ENCODE assay signal across 23 cellular contexts in genomic region chr20:45105317-45105716, GRCh38. TPM values are rescaled to one million over a fixed set of nuclear protein-coding genes. Genes with fewer than 3 reads are reported as not detected.
DNase-seq lines count a peak whose midpoint lies in the region; ATAC-seq and TF ChIP-seq lines count a peak whose summit lies in the region.
"Had no signal": no experiment of that assay in that cellular context is flagged by ENCODE, and none has a peak within 500 bp of the region (broad histone marks: within the 10 kb centered on the region; RNA-seq: fewer than 3 reads in every experiment).

No MANE protein-coding gene starts in this region.

- H3K27me3 ChIP-seq in SJSA1 (replicated peaks) = no peaks in the 10 kb centered on the region
- no peaks in the 10 kb centered on the region for H3K27me3 ChIP-seq in foreskin keratinocyte
- no peaks in the 10 kb centered on the region for H3K27me3 ChIP-seq in smooth muscle cell (ENCODE audit: low read depth)
- H3K27me3 ChIP-seq in neuronal stem cell (ENCODE audit: control insufficient read depth in 3 of 3, insufficient read depth in 3 of 3, low read depth in 1 of 3, low read length in 3 of 3) = peaks cover 0 to 34% (median 12%) of the 10 kb centered on the region in 3 experiments
- H3K27me3 ChIP-seq: BE2C had no signal

- H3K18ac ChIP-seq in neuronal stem cell (ENCODE audit: low read length) = no peak overlapping the region

- TF ChIP-seq CTCF in foreskin keratinocyte (conservative IDR thresholded peaks at IDR 0.05) = no peak
- TF ChIP-seq CTCF in smooth muscle cell (IDR thresholded peaks at IDR 0.05; ENCODE audit: borderline replicate concordance, insufficient read depth, poor library complexity, severe bottlenecking) = no peak

- H2BK15ac ChIP-seq in neuronal stem cell (ENCODE audit: low read length) = no peak overlapping the region

- H3F3A ChIP-seq in smooth muscle cell (ENCODE audit: low read depth) = no peaks in the 10 kb centered on the region

- H2BK120ac ChIP-seq in neuronal stem cell (ENCODE audit: low read depth, low read length) = no peak overlapping the region

- H3K4me1 ChIP-seq in SJSA1 (replicated peaks) = peaks cover 10% of the 10 kb centered on the region
- peaks cover 13% of the 10 kb centered on the region for H3K4me1 ChIP-seq in foreskin keratinocyte
- H3K4me1 ChIP-seq in smooth muscle cell (ENCODE audit: low read depth) = no peaks in the 10 kb centered on the region
- H3K4me1 ChIP-seq in neuronal stem cell (ENCODE audit: control insufficient read depth in 2 of 2, insufficient read depth in 1 of 2, low read depth in 1 of 2, low read length in 2 of 2) = no peaks in the 10 kb centered on the region
- H3K4me1 ChIP-seq: BE2C had no signal

- no peak overlapping the region for H3K4ac ChIP-seq in neuronal stem cell (ENCODE audit: low read length)

- H3K79me2 ChIP-seq in smooth muscle cell (ENCODE audit: low read depth) = no peaks in the 10 kb centered on the region

- no peak overlapping the region for H2BK12ac ChIP-seq in neuronal stem cell (ENCODE audit: low read length)

- TF ChIP-seq EP300 in Ishikawa (IDR thresholded peaks at IDR 0.05; ENCODE audit: borderline replicate concordance) = no peak

- H3K9me3 ChIP-seq in SJSA1 (replicated peaks) (no peaks in the 10 kb centered on the region), smooth muscle cell (replicated peaks; ENCODE audit: low read depth) (no peaks in the 10 kb centered on the region), neuronal stem cell (replicated peaks in 1 of 2; ENCODE audit: control insufficient read depth in 2 of 2, insufficient read depth in 1 of 2, low read depth in 1 of 2, low read length in 2 of 2) (no peaks in the 10 kb centered on the region)
- H3K9me3 ChIP-seq: BE2C, esophagus squamous epithelium, sigmoid colon, transverse colon had no signal

- H2AK5ac ChIP-seq in neuronal stem cell (ENCODE audit: low read depth, low read length) = no peak overlapping the region

- H2BK5ac ChIP-seq in neuronal stem cell (ENCODE audit: low read length) = no peak overlapping the region

- no peaks in the 10 kb centered on the region for H3K79me1 ChIP-seq in neuronal stem cell (ENCODE audit: low read depth, low read length)

- H2AFZ ChIP-seq in smooth muscle cell (ENCODE audit: low read depth) = no peak overlapping the region
- no peak overlapping the region for H2AFZ ChIP-seq in neuronal stem cell (ENCODE audit: low read length)

- no peak overlapping the region for H3K9ac ChIP-seq in smooth muscle cell (ENCODE audit: low read depth)
- H3K9ac ChIP-seq in neuronal stem cell (ENCODE audit: low read depth, low read length, poor library complexity) = no peak overlapping the region

- H3K36me3 ChIP-seq in SJSA1 = no peaks in the 10 kb centered on the region
- H3K36me3 ChIP-seq in smooth muscle cell (ENCODE audit: low read depth) = no peaks in the 10 kb centered on the region
- no peaks in the 10 kb centered on the region for H3K36me3 ChIP-seq in neuronal stem cell (replicated peaks in 1 of 2; ENCODE audit: control insufficient read depth in 2 of 2, insufficient read depth in 2 of 2, low read length in 2 of 2)
- H3K36me3 ChIP-seq: BE2C, esophagus squamous epithelium, sigmoid colon, transverse colon had no signal

- H4K20me1 ChIP-seq in smooth muscle cell (ENCODE audit: low read depth) = no peaks in the 10 kb centered on the region

- H3K27ac ChIP-seq in SJSA1 (peak overlapping the region; percentile 11; the same call in 1 of the 2 replicates), foreskin keratinocyte (peak overlapping the region; percentile 79), smooth muscle cell (ENCODE audit: low read depth) (peak overlapping the region; percentile 33), neuronal stem cell (replicated peaks; ENCODE audit: low read length) (no peak overlapping the region)
- H3K27ac ChIP-seq: esophagus squamous epithelium, sigmoid colon, transverse colon had no signal

- 100% methylated on average over 2 of the region's 2 CpGs for WGBS in smooth muscle cell (ENCODE audit: low lambda C conversion rate)
- no CpG with 5 or more reads among the region's 2 CpGs for WGBS in neuronal stem cell (ENCODE audit: extremely low coverage in 2 of 2, insufficient read length in 2 of 2, insufficient replicate concordance in 1 of 2), 2 donors

- H3K4me3 ChIP-seq in SJSA1 (no peak overlapping the region), smooth muscle cell (no peak overlapping the region), neuronal stem cell (ENCODE audit: low read length in 2 of 2) (no peak overlapping the region)
- H3K4me3 ChIP-seq: esophagus squamous epithelium, sigmoid colon, transverse colon had no signal

- no peak overlapping the region for H3K23ac ChIP-seq in neuronal stem cell (ENCODE audit: low read depth, low read length, poor library complexity)

- no peak overlapping the region for H3K4me2 ChIP-seq in smooth muscle cell
- H3K4me2 ChIP-seq in neuronal stem cell (ENCODE audit: insufficient read depth, low read length, poor library complexity, severe bottlenecking) = no peak overlapping the region

- no peak for DNase-seq in SJSA1 (ENCODE audit: low read depth in 1 of 2, low spot score in 2 of 2)
- no peak for DNase-seq in foreskin keratinocyte
- no peak for DNase-seq in smooth muscle cell (lab: John Stamatoyannopoulos, UW; ENCODE audit: unreplicated experiment)
- DNase-seq in neuronal stem cell (ENCODE audit: low spot score) = no peak
- DNase-seq in DMS53 treated with DMSO at 0.1 percent for 48 hours (lab: John Stamatoyannopoulos, UW; ENCODE audit: unreplicated experiment) = no peak
- no peak for DNase-seq in middle frontal gyrus (ENCODE audit: extremely low spot score, low spot score)
- DNase-seq: activated CD4-positive, alpha-beta T cell treated with anti-CD3 and anti-CD28 coated beads, Interleukin-2, amount 10 ng/mL, durations not matched to agents 24 days and 14 days; activated CD8-positive, alpha-beta memory T cell treated with anti-CD3 and anti-CD28 coated beads, Interleukin-2, amount 50 U/mL, for 48 hours; activated gamma-delta T cell; amniotic stem cell; BE2C; effector memory CD4-positive, alpha-beta T cell; esophagus squamous epithelium; H9; NCI-H1930; RPMI8226; sigmoid colon; stimulated activated CD4-positive, alpha-beta T cell treated with anti-CD3 and anti-CD28 coated beads, Interleukin-1b, Interleukin-23, amount 100 ng/mL, for 48 hours; stimulated activated naive CD8-positive, alpha-beta T cell treated with anti-CD3 and anti-CD28 coated beads, Interleukin-15, Interleukin-2, amounts not matched to agents 100 U/mL and 50 U/mL, for 24 hours; transverse colon had no signal

- H4K8ac ChIP-seq in neuronal stem cell (ENCODE audit: low read depth, low read length) = no peak overlapping the region

- no peak for TF ChIP-seq RAD21 in Ishikawa (IDR thresholded peaks at IDR 0.05; ENCODE audit: low read depth)

- ATAC-seq in foreskin keratinocyte = peak; percentile 11
- ATAC-seq: stimulated activated naive CD8-positive, alpha-beta T cell treated with anti-CD3 and anti-CD28 coated beads, Interleukin-15, Interleukin-2, amounts not matched to agents 100 U/mL and 50 U/mL, for 24 hours had no signal

- H3K14ac ChIP-seq in neuronal stem cell (ENCODE audit: low read length) = no peak overlapping the region

- no peak overlapping the region for H4K91ac ChIP-seq in neuronal stem cell (ENCODE audit: low read depth, low read length, poor library complexity)

TF ChIP-seq in Ishikawa, 13 proteins besides CTCF, POLR2A, EP300 and RAD21:
- peak; percentile 68 for TF ChIP-seq USF1 (IDR thresholded peaks at IDR 0.05)
- no peak for TF ChIP-seq YY1 (IDR thresholded peaks at IDR 0.05; ENCODE audit: low read depth)
- no peak for TF ChIP-seq TAF1 (IDR thresholded peaks at IDR 0.05; ENCODE audit: low read depth)
- TF ChIP-seq EGR1 (IDR thresholded peaks at IDR 0.05) = no peak
- TF ChIP-seq CEBPB (IDR thresholded peaks at IDR 0.05) = no peak
- no peak for TF ChIP-seq NFIC (IDR thresholded peaks at IDR 0.05)
- no peak for TF ChIP-seq TEAD4 (IDR thresholded peaks at IDR 0.05)
- TF ChIP-seq FOXM1 (IDR thresholded peaks at IDR 0.05; ENCODE audit: borderline replicate concordance, low read depth) = no peak
- no peak for TF ChIP-seq ZBTB7A (IDR thresholded peaks at IDR 0.05; ENCODE audit: low read depth)

RNA-seq across cellular contexts. Expression of gene KCNS1, which starts 4.4 kb away (rescaled TPM):
- total RNA-seq in SJSA1 (2014; rRNA removed; shearing (Covaris generic)) = not detected in 2 replicates
- total RNA-seq in foreskin keratinocyte = 1.7 and 2.1 TPM in 2 replicates
- 1.3 and 1.6 TPM in 2 replicates for polyA plus RNA-seq in foreskin keratinocyte
- 0.49 and 1.4 TPM in 2 replicates for total RNA-seq in smooth muscle cell
- polyA plus RNA-seq in smooth muscle cell = 0.35 and 1.8 TPM in 2 replicates
- polyA plus RNA-seq in neuronal stem cell (2013, experiment 1 of 2) = 0.13 TPM
- polyA plus RNA-seq in neuronal stem cell (2013, experiment 2 of 2) = 0.11 TPM

RNA-seq across cellular contexts. Expression of gene WFDC5, which starts 9.7 kb away (rescaled TPM):
- total RNA-seq in SJSA1 (2014; rRNA removed; shearing (Covaris generic)) = not detected in 2 replicates
- total RNA-seq in foreskin keratinocyte = 0.51 and 0.53 TPM in 2 replicates
- polyA plus RNA-seq in foreskin keratinocyte = 0.57 and 0.86 TPM in 2 replicates
- not detected in 2 replicates for total RNA-seq in smooth muscle cell
- not detected in 2 replicates for polyA plus RNA-seq in smooth muscle cell
- polyA plus RNA-seq in neuronal stem cell (2013, experiment 1 of 2) = not detected
- not detected for polyA plus RNA-seq in neuronal stem cell (2013, experiment 2 of 2)
- total RNA-seq: activated CD4-positive, alpha-beta T cell treated with anti-CD3 and anti-CD28 coated beads, Interleukin-2, amount 10 ng/mL, durations not matched to agents 24 days and 14 days; H9; liver; occipital lobe; sigmoid colon; transverse colon had no signal
- polyA plus RNA-seq: liver had no signal

RNA-seq across cellular contexts. Expression of gene WFDC12, which starts 18.9 kb away (rescaled TPM):
- total RNA-seq in SJSA1 (2014; rRNA removed; shearing (Covaris generic)) = not detected in 2 replicates
- total RNA-seq in foreskin keratinocyte = 0.18 and 0.61 TPM in 2 replicates
- 0.35 and 0.36 TPM in 2 replicates for polyA plus RNA-seq in foreskin keratinocyte
- not detected in 2 replicates for total RNA-seq in smooth muscle cell
- not detected in 2 replicates for polyA plus RNA-seq in smooth muscle cell
- polyA plus RNA-seq in neuronal stem cell (2013, experiment 1 of 2) = not detected
- polyA plus RNA-seq in neuronal stem cell (2013, experiment 2 of 2) = not detected
- total RNA-seq: activated CD4-positive, alpha-beta T cell treated with anti-CD3 and anti-CD28 coated beads, Interleukin-2, amount 10 ng/mL, durations not matched to agents 24 days and 14 days; H9; liver; occipital lobe; sigmoid colon had no signal
- polyA plus RNA-seq: liver had no signal
